ENCODE assay signal across 8 cellular contexts in the genomic region with DNA sequence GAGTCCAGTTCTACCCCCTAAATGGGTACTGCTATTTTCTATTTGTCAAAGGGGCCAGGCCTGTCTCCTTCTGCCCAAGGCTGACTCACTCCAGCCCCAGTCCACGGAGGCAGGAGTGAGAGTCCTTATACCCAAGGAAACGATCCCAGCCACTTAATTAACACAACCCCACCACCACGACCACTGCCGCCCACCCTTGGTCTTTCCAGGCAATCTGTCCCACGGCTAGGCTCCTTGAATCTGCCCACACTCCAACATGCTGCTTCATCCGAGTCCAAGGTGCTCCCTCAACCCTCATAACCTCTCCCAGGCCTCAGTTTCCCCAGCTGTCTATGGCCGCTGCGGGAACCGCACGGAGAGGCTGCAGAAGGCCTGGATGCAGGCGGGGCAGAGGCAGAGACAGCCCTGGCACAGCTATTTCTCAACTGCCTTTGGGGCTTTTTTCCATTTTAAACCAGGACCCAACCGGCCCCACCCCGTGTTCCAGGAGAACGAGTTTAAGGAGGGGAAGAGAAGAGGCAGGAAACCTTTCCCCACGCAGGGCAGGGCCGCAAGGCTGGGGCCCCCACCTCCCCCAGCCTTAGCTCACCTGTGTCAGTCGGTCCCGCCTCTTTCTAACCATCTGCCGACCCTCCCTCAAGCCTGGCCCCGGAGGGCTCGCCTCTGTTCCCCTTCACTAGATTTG. TPM values are rescaled to one million over a fixed set of nuclear protein-coding genes. Genes with fewer than 3 reads are reported as not detected.
DNase-seq lines count a peak whose midpoint lies in the region; ATAC-seq, FAIRE-seq and TF ChIP-seq lines count a peak whose summit lies in the region.

No MANE protein-coding gene starts in this region.

- no peaks in the 10 kb centered on the region for H3K27me3 ChIP-seq in Caco-2 (replicated peaks; ENCODE audit: control insufficient read depth, insufficient read depth, low read length)
- H3K27me3 ChIP-seq in pancreas = no peaks in the 10 kb centered on the region

- CTCF ChIA-PET in Caco-2 (lab: Charles Lee) (interaction anchor here (0.5 to 2.3 kb wide), 3 partner anchors 43 to 101 kb away, joined by 3 to 12 read pairs (median 9); no protein-coding TSS in a partner anchor), RWPE1 (lab: Yijun Ruan, JAX) (interaction anchor here (1.5 kb wide), 1 partner anchor 43 kb away, joined by 4 read pairs; no protein-coding TSS in a partner anchor)

- POLR2A ChIA-PET in Caco-2 (lab: Charles Lee) = interaction anchor here (0.7 kb wide), 1 partner anchor 45 kb away, joined by 3 read pairs; no protein-coding TSS in a partner anchor
- POLR2A ChIA-PET in RWPE1 (lab: Yijun Ruan, JAX; ENCODE audit: low non-redundant PET) = interaction anchor here (0.6 kb wide), 1 partner anchor 157 kb away, joined by 3 read pairs; no protein-coding TSS in a partner anchor

- no peak for FAIRE-seq in pancreas (lab: Jason Lieb, UNC)

- H3K4me3 Mint-ChIP-seq in Caco-2 (ENCODE audit: unreplicated experiment) = peak overlapping the region; percentile 77

- intact Hi-C loops in Caco-2 (cut with micrococcal nuclease; ENCODE audit: unreplicated experiment) = no loop called here
- intact Hi-C loops in pancreas (cut with DNase I) = no loop called here

- no peaks in the 10 kb centered on the region for H3K27me3 Mint-ChIP-seq in Caco-2 (ENCODE audit: insufficient read depth, unreplicated experiment)

- H3K36me3 ChIP-seq in Caco-2 (ENCODE audit: control insufficient read depth, insufficient read depth, low read length) (peaks cover 7% of the 10 kb centered on the region), pancreas (peaks cover 3 to 28% (median 20%) of the 10 kb centered on the region in 3 donors)

- H3K4me1 Mint-ChIP-seq in Caco-2 (ENCODE audit: low read depth, unreplicated experiment) = peaks cover 6% of the 10 kb centered on the region

- H3K36me3 Mint-ChIP-seq in Caco-2 (ENCODE audit: insufficient read depth, unreplicated experiment) = peaks cover 23% of the 10 kb centered on the region

- no peaks in the 10 kb centered on the region for H3K9me3 Mint-ChIP-seq in Caco-2 (ENCODE audit: unreplicated experiment)

- ATAC-seq in pancreas = peak; percentile 41 to 57 (median 44)
- ATAC-seq in GM18873 (IDR thresholded peaks at IDR 0.05; ENCODE audit: low FRiP score, unreplicated experiment) = no peak
- ATAC-seq in GM21576 (IDR thresholded peaks at IDR 0.05; ENCODE audit: unreplicated experiment) = no peak

- H3K4me1 ChIP-seq in Caco-2 (peaks cover 14% of the 10 kb centered on the region), pancreas (peaks cover 4 to 9% (median 4%) of the 10 kb centered on the region in 3 donors)

- H3K27ac ChIP-seq in RWPE1 = peak overlapping the region; percentile 89
- peak overlapping the region; percentile 61 to 85 (median 78) for H3K27ac ChIP-seq in pancreas

- DNase-seq in Caco-2 (no peak), RWPE1 (ENCODE audit: low spot score) (peak; percentile 51), fibroblast of the aortic adventitia (ENCODE audit: low read depth) (no peak), pancreas (peak in 2 of 6 donors; percentile 35 to 38), NCI-H2196 (lab: John Stamatoyannopoulos, UW; ENCODE audit: unreplicated experiment) (no peak), NCI-H82 (lab: John Stamatoyannopoulos, UW) (no peak)

- H3K9me3 ChIP-seq in Caco-2 = no peaks in the 10 kb centered on the region
- H3K9me3 ChIP-seq in pancreas = no peaks in the 10 kb centered on the region

- TSS peak; percentile 23 for BruUV-seq in Caco-2 (replicated peaks; lab: Mats Ljungman, UMichigan)

- TF ChIP-seq CTCF in Caco-2 (IDR thresholded peaks at IDR 0.05; ENCODE audit: insufficient read depth in 1 of 2, low read depth in 1 of 2, low read length in 1 of 2, severe bottlenecking in 1 of 2, unreplicated experiment in 1 of 2) = no peak
- TF ChIP-seq CTCF in RWPE1 (conservative IDR thresholded peaks at IDR 0.05; ENCODE audit: low read depth) = no peak
- TF ChIP-seq CTCF in fibroblast of the aortic adventitia (IDR thresholded peaks at IDR 0.05; ENCODE audit: insufficient read depth, low read length) = no peak
- TF ChIP-seq CTCF in pancreas (IDR thresholded peaks at IDR 0.05) = no peak

- WGBS in pancreas, 2 donors = 18 to 19% methylated on average over 21 of the region's 21 CpGs

- peak overlapping the region; percentile 88 for H3K4me3 ChIP-seq in Caco-2 (ENCODE audit: low read depth, low read length)
- H3K4me3 ChIP-seq in fibroblast of the aortic adventitia (ENCODE audit: low read depth, low read length) = peak overlapping the region; percentile 82
- peak overlapping the region; percentile 72 to 94 (median 88) for H3K4me3 ChIP-seq in pancreas

- H3K27ac Mint-ChIP-seq in Caco-2 (ENCODE audit: unreplicated experiment) = peak overlapping the region; percentile 50

RNA-seq across cellular contexts. Expression of gene RAB3D, which starts 0.7 kb away (rescaled TPM):
- total RNA-seq in Caco-2 (2022) (28.0 and 35.2 TPM in 2 replicates), fibroblast of the aortic adventitia (ENCODE audit: low replicate concordance) (9.4 and 16.3 TPM in 2 replicates), pancreas (100 to 1,000 TPM in 4 of 6 donors, 10 to 100 TPM in 2; 70.6 to 134 (median 107) TPM)
- polyA plus RNA-seq in pancreas = 10 to 100 TPM; 11.0 to 15.2 TPM

RNA-seq across cellular contexts. Expression of gene TMEM205, which starts 7.4 kb away (rescaled TPM):
- 68.3 and 76.1 TPM in 2 replicates for total RNA-seq in Caco-2 (2022)
- total RNA-seq in fibroblast of the aortic adventitia (ENCODE audit: low replicate concordance) = 56.8 and 79.6 TPM in 2 replicates
- total RNA-seq in pancreas = 10 to 100 TPM; 41.4 to 69.2 (median 53.0) TPM
- polyA plus RNA-seq in pancreas = 100 to 1,000 TPM in 1 of 2 donors, 10 to 100 TPM in 1; 84.5 to 175 TPM

RNA-seq across cellular contexts. Expression of gene CCDC159, which starts 7.6 kb away (rescaled TPM):
- total RNA-seq in Caco-2 (2022) (11.7 and 13.9 TPM in 2 replicates), fibroblast of the aortic adventitia (ENCODE audit: low replicate concordance) (12.2 and 13.2 TPM in 2 replicates), pancreas (10 to 100 TPM; 11.6 to 21.1 (median 14.1) TPM)
- 100 to 1,000 TPM in 1 of 2 donors, 10 to 100 TPM in 1; 86.6 to 106 TPM for polyA plus RNA-seq in pancreas

RNA-seq across cellular contexts. Expression of gene PLPPR2, which starts 16.5 kb away (rescaled TPM):
- 5.6 and 7.4 TPM in 2 replicates for total RNA-seq in Caco-2 (2022)
- total RNA-seq in fibroblast of the aortic adventitia (ENCODE audit: low replicate concordance) = 9.4 and 14.3 TPM in 2 replicates
- total RNA-seq in pancreas = 10 to 100 TPM in 1 of 6 donors, 1 to 10 TPM in 5; 4.4 to 11.0 (median 7.1) TPM
- 10 to 100 TPM; 15.7 to 32.8 TPM for polyA plus RNA-seq in pancreas

RNA-seq across cellular contexts. Expression of gene SWSAP1, which starts 35.8 kb away (rescaled TPM):
- total RNA-seq in Caco-2 (2022) = 3.7 and 3.9 TPM in 2 replicates
- total RNA-seq in fibroblast of the aortic adventitia (ENCODE audit: low replicate concordance) = 0.41 and 0.45 TPM in 2 replicates
- 1 to 10 TPM in 4 of 6 donors, under 1 TPM in 2; 0.55 to 1.5 (median 1.1) TPM for total RNA-seq in pancreas
- 1 to 10 TPM; 1.8 to 2.7 TPM for polyA plus RNA-seq in pancreas

Comparison
In these comparisons a context has a peak if more than half of its experiments do, and no peak if none do; other contexts are left out.
1. ATAC-seq: peak in pancreas (4 of 4); none in GM18873 (single experiment) and GM21576 (single experiment).
2. Peak in every context shown above with its lines, with median percentiles within 50 percentile points of each other: H3K4me3 ChIP-seq.